29 cellular contexts compared by ENCODE assay signal in the genomic region with DNA sequence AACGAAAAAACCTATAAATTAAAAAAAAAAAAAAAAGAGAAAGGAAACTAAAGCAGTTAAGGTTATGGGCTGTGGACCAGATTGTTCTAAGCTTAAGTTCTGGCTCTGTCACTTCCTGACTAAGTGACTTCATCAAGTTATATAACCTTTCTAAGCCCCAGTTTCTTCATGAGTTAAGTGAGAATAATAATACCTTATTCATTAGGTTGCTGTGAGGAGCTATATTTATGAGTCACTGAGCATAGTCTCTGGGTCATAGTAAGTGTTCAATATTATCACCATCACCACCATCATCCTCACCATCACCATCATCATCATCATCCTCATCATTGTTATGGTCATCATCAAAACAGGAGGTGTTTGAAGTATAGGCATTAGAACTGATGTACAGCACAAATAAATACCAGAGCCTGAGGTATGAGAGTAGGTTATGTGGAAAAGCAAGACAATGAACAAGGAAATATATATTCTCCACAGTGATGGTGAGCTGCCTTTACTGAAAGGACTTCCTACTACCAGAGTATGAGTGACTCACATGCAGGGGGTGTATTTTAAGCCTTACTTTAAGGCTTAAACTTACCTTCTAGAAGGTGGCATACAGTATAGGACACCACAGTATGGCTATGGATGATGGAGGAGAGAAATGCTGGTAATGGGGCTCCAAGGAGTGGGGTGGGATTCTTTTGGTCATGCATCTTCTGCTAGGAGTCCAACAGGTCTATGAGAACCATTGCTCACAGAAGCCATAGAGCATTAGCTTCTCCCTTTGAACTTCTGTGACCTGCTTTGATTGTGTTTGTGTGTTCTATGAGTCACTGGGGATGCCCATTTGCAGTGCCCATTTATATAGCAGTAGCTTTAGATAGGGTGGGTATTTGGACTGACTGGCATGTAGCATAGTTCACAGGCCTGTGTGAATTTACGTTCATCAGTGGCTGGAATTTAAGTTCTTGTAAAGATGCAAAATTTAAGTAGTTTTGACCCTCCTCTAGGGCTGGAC.
A peak's percentile ranks its signal among the peaks of the same experiment; 100 is the strongest.
DNase-seq lines count a peak whose midpoint lies in the region; ATAC-seq, FAIRE-seq and TF ChIP-seq lines count a peak whose summit lies in the region.
"Had no signal": no experiment of that assay in that cellular context is flagged by ENCODE, and none has a peak within 500 bp of the region (broad histone marks: within the 10 kb centered on the region; RNA-seq: fewer than 3 reads in every experiment).

No MANE protein-coding gene starts in this region.

- H3K27me3 ChIP-seq in GM23248 (replicated peaks; ENCODE audit: insufficient read depth) (no peaks in the 10 kb centered on the region), keratinocyte (ENCODE audit: control insufficient read depth, extremely low read depth, insufficient read depth, low read length) (no peaks in the 10 kb centered on the region), H9 (ENCODE audit: insufficient read depth, low read length) (no peaks in the 10 kb centered on the region), testis (no peaks in the 10 kb centered on the region)
- H3K27me3 ChIP-seq: gastrocnemius medialis, ovary, SJSA1 had no signal

- H4K20me1 ChIP-seq in GM23248 (ENCODE audit: insufficient read depth): no peaks in the 10 kb centered on the region
- H4K20me1 ChIP-seq in keratinocyte (ENCODE audit: control insufficient read depth, extremely low read depth, insufficient read depth, low read length): no peaks in the 10 kb centered on the region
- H4K20me1 ChIP-seq in H9 (ENCODE audit: control insufficient read depth, insufficient read depth, insufficient read length): no peaks in the 10 kb centered on the region

- H3K4me1 Mint-ChIP-seq in H9: peaks cover 0 to 4% of the 10 kb centered on the region in 2 experiments; a peak in 1 of 4 replicates
- H3K4me1 Mint-ChIP-seq: immature natural killer cell; nephron; stimulated activated naive B cell treated with anti-CD40 and anti-IgM and Interleukin-4, amounts not matched to agents 10 μg/mL and 1 μg/mL and 100 μg/mL, for 72 hours had no signal

- H3K4me3 ChIP-seq in A549: no peak overlapping the region
- H3K4me3 ChIP-seq in GM23248: no peak overlapping the region
- H3K4me3 ChIP-seq in keratinocyte (ENCODE audit: control insufficient read depth in 2 of 3, extremely low read depth in 1 of 3, insufficient read depth in 2 of 3, low read depth in 1 of 3, low read length in 3 of 3): no peak overlapping the region
- H3K4me3 ChIP-seq in testis: no peak overlapping the region
- H3K4me3 ChIP-seq: gastrocnemius medialis, left ventricle myocardium inferior, ovary, SJSA1 had no signal

- no peak overlapping the region for H3K27ac Mint-ChIP-seq in H9
- H3K27ac Mint-ChIP-seq: activated naive CD8-positive, alpha-beta T cell; activated T-helper 2 cell treated with anti-CD3 and anti-CD28 coated beads, Interferon-gamma antibody, Interleukin-2, Interleukin-4, amounts not matched to agents 10 μg/mL and 5 μg/mL and 100 μg/mL, durations not matched to agents 14 hours and 24 hours and 36 hours; immature natural killer cell; nephron; stimulated activated naive B cell treated with anti-CD40 and anti-IgM and Interleukin-4, amounts not matched to agents 10 μg/mL and 1 μg/mL and 100 μg/mL, for 72 hours had no signal

- ATAC-seq in A549: peak; percentile 68 to 89
- no peak for ATAC-seq in GM18498 (IDR thresholded peaks at IDR 0.05; ENCODE audit: unreplicated experiment)
- ATAC-seq: gastrocnemius medialis, Panc1, right cardiac atrium had no signal

- H3K36me3 ChIP-seq in GM23248 (ENCODE audit: low read depth) (no peaks in the 10 kb centered on the region), keratinocyte (ENCODE audit: control insufficient read depth in 2 of 2, extremely low read depth in 1 of 2, insufficient read depth in 2 of 2, low read length in 2 of 2) (no peaks in the 10 kb centered on the region), testis (ENCODE audit: low read depth, missing control alignments) (no peaks in the 10 kb centered on the region)
- H3K36me3 ChIP-seq: gastrocnemius medialis, left ventricle myocardium inferior, ovary, SJSA1 had no signal

- H3F3A ChIP-seq in GM23248 (ENCODE audit: insufficient read depth): no peaks in the 10 kb centered on the region

- no peaks in the 10 kb centered on the region for H3K9me1 ChIP-seq in keratinocyte (ENCODE audit: control insufficient read depth, extremely low read depth, insufficient read depth, low read length)

- no peak for TF ChIP-seq EP300 in A549 (IDR thresholded peaks at IDR 0.05)

- TF ChIP-seq POLR2A in A549 (IDR thresholded peaks at IDR 0.05; ENCODE audit: low read length) (no peak), testis (IDR thresholded peaks at IDR 0.05) (no peak)

- H4K8ac ChIP-seq in H9 (replicated peaks; ENCODE audit: insufficient read length, low read depth, low read length): no peak overlapping the region

- H3K27ac ChIP-seq in A549: peak overlapping the region in 1 of 2 experiments; percentile 47; a peak in 1 of 6 replicates
- H3K27ac ChIP-seq in GM23248: no peak overlapping the region
- no peak overlapping the region for H3K27ac ChIP-seq in keratinocyte (ENCODE audit: control insufficient read depth, insufficient read depth, low read length)
- H3K27ac ChIP-seq in H9 (ENCODE audit: insufficient read length, low read depth, low read length): no peak overlapping the region
- H3K27ac ChIP-seq in testis: no peak overlapping the region
- H3K27ac ChIP-seq: gastrocnemius medialis, left ventricle myocardium inferior, ovary, SJSA1, VCaP had no signal

- dilution Hi-C loops in keratinocyte (cut with MboI; ENCODE audit: extremely low pct_ligation_motif_present, low sequenced_read_pairs): no loop called here

- no peak overlapping the region for H2BK120ac ChIP-seq in H9 (ENCODE audit: low read depth, low read length, poor library complexity, severe bottlenecking)

- FAIRE-seq in A549 (lab: Jason Lieb, UNC) (no peak), keratinocyte (lab: Jason Lieb, UNC) (peak; percentile 46)

- peak; percentile 19 to 60 for DNase-seq in A549 (ENCODE audit: low read depth in 1 of 2, low spot score in 1 of 2)
- peak; percentile 17 for DNase-seq in GM23248
- peak; percentile 99 for DNase-seq in SW480 (ENCODE audit: low spot score)
- no peak for DNase-seq in keratinocyte (ENCODE audit: low read depth, low spot score)
- no peak for DNase-seq in H9
- no peak for DNase-seq in middle frontal gyrus (ENCODE audit: extremely low spot score, low spot score)
- no peak for DNase-seq in testis
- DNase-seq: C1 segment of cervical spinal cord; cerebellar nuclear complex; EL; gastrocnemius medialis; hippocampal formation; immature natural killer cell; left ventricle myocardium inferior; midbrain; NCI-H1436; NCI-H510A; ovary; right cardiac atrium; stimulated activated CD4-positive, alpha-beta T cell treated with anti-CD3 and anti-CD28 coated beads, Interleukin-4, amount 100 ng/mL, for 1 hour; stimulated activated naive B cell treated with anti-CD40 and anti-IgM and Interleukin-4, amounts not matched to agents 10 μg/mL and 1 μg/mL and 100 μg/mL, for 72 hours; T-helper 2 cell had no signal

- H3K23me2 ChIP-seq in H9 (ENCODE audit: insufficient read length, low read depth, low read length, poor library complexity, severe bottlenecking): no peaks in the 10 kb centered on the region

- POLR2A ChIA-PET in A549 (lab: Yijun Ruan, JAX): interaction anchor here (0.7 kb wide), 1 partner anchor 9 kb away, joined by 4 read pairs; no protein-coding TSS in a partner anchor

- H3K27me3 Mint-ChIP-seq in H9 (ENCODE audit: low read depth): no peaks in the 10 kb centered on the region
- H3K27me3 Mint-ChIP-seq: activated naive CD8-positive, alpha-beta T cell; stimulated activated naive B cell treated with anti-CD40 and anti-IgM and Interleukin-4, amounts not matched to agents 10 μg/mL and 1 μg/mL and 100 μg/mL, for 72 hours had no signal

- H2BK20ac ChIP-seq in H9 (ENCODE audit: low read depth, low read length, poor library complexity, severe bottlenecking): no peak overlapping the region

- no peak overlapping the region for H2BK15ac ChIP-seq in H9 (ENCODE audit: low read depth, low read length)

- H3K9me2 ChIP-seq in GM23248 (ENCODE audit: insufficient read depth): no peaks in the 10 kb centered on the region

- intact Hi-C loops in testis (cut with DNase I; ENCODE audit: low total_unique reads): no loop called here

- no peaks in the 10 kb centered on the region for H3K79me1 ChIP-seq in H9 (ENCODE audit: insufficient read depth, low read depth, low read length, poor library complexity, severe bottlenecking)

- no peak for TF ChIP-seq RAD21 in A549 (conservative IDR thresholded peaks at IDR 0.05 in 1 of 2, IDR thresholded peaks at IDR 0.05 in 1 of 2)

- H3T11ph ChIP-seq in H9 (ENCODE audit: low read length): no peak overlapping the region

- H4K91ac ChIP-seq in H9 (ENCODE audit: insufficient read length, low read depth, low read length): no peak overlapping the region

- H2AFZ ChIP-seq in GM23248 (no peak overlapping the region), keratinocyte (ENCODE audit: control insufficient read depth, low read length) (no peak overlapping the region), H9 (ENCODE audit: low read length) (no peak overlapping the region)

- no peaks in the 10 kb centered on the region for H3K9me3 ChIP-seq in A549
- no peaks in the 10 kb centered on the region for H3K9me3 ChIP-seq in GM23248 (ENCODE audit: low read depth)
- no peaks in the 10 kb centered on the region for H3K9me3 ChIP-seq in keratinocyte (ENCODE audit: control insufficient read depth, low read depth, low read length)
- no peaks in the 10 kb centered on the region for H3K9me3 ChIP-seq in H9 (ENCODE audit: control insufficient read depth, low read depth, low read length)
- no peaks in the 10 kb centered on the region for H3K9me3 ChIP-seq in testis
- H3K9me3 ChIP-seq: gastrocnemius medialis, ovary, SJSA1 had no signal

- CTCF ChIA-PET in A549 (lab: Yijun Ruan, JAX): no interaction called here

- H2BK12ac ChIP-seq in H9 (ENCODE audit: insufficient read length, low read depth, low read length): no peak overlapping the region

- no peak overlapping the region for H4K5ac ChIP-seq in H9 (ENCODE audit: insufficient read length, low read depth, low read length)

- no peaks in the 10 kb centered on the region; a peak in 2 of 7 replicates for H3K36me3 Mint-ChIP-seq in H9 (ENCODE audit: insufficient read depth in 1 of 3, low read depth in 3 of 3)
- H3K36me3 Mint-ChIP-seq: activated naive CD8-positive, alpha-beta T cell; immature natural killer cell; stimulated activated naive B cell treated with anti-CD40 and anti-IgM and Interleukin-4, amounts not matched to agents 10 μg/mL and 1 μg/mL and 100 μg/mL, for 72 hours had no signal

- no peak overlapping the region for H2BK5ac ChIP-seq in H9 (ENCODE audit: insufficient read length, low read length)

- H3K18ac ChIP-seq in H9 (ENCODE audit: insufficient read length, low read depth, low read length): no peak overlapping the region

- H3K4me1 ChIP-seq in A549 (peaks cover 25% of the 10 kb centered on the region), GM23248 (ENCODE audit: insufficient read depth) (peaks cover 15% of the 10 kb centered on the region), keratinocyte (ENCODE audit: control insufficient read depth, extremely low read depth, insufficient read depth, low read length) (peaks cover 22% of the 10 kb centered on the region), H9 (ENCODE audit: insufficient read depth, low read length) (no peaks in the 10 kb centered on the region), testis (no peaks in the 10 kb centered on the region)
- H3K4me1 ChIP-seq: gastrocnemius medialis, left ventricle myocardium inferior had no signal

- H3K79me2 ChIP-seq in GM23248 (ENCODE audit: insufficient read depth) (no peaks in the 10 kb centered on the region), keratinocyte (ENCODE audit: control insufficient read depth, insufficient read depth, low read length) (no peaks in the 10 kb centered on the region), H9 (ENCODE audit: insufficient read depth, low read length) (no peaks in the 10 kb centered on the region)

- no peak overlapping the region for H3K23ac ChIP-seq in H9 (ENCODE audit: insufficient read length, low read depth, low read length)

- H3K9me3 Mint-ChIP-seq in H9: peaks cover 0 to 11% of the 10 kb centered on the region in 2 experiments; a peak in 3 of 5 replicates
- H3K9me3 Mint-ChIP-seq: activated T-helper 2 cell treated with anti-CD3 and anti-CD28 coated beads, Interferon-gamma antibody, Interleukin-2, Interleukin-4, amounts not matched to agents 10 μg/mL and 5 μg/mL and 100 μg/mL, durations not matched to agents 14 hours and 24 hours and 36 hours had no signal

- H3K9ac ChIP-seq in GM23248 (no peak overlapping the region), keratinocyte (ENCODE audit: control insufficient read depth, extremely low read depth, insufficient read depth, low read length) (no peak overlapping the region), H9 (ENCODE audit: extremely low read depth, insufficient read length, low read length) (no peak overlapping the region)

- H3K14ac ChIP-seq in H9 (ENCODE audit: insufficient read depth, low read length): no peak overlapping the region

- WGBS in A549 (ENCODE audit: missing lambda C conversion rate): 56% methylated on average over 2 of the region's 2 CpGs
- 73 to 84% methylated on average over 2 of the region's 2 CpGs for WGBS in GM23248 (ENCODE audit: low coverage in 1 of 2, low lambda C conversion rate in 2 of 2, missing lambda C conversion rate in 2 of 2), 2 experiments
- WGBS in H9 (ENCODE audit: extremely low coverage, insufficient read length, low lambda C conversion rate): no CpG with 5 or more reads among the region's 2 CpGs
- WGBS in testis, 2 donors: 56 to 65% methylated on average over 2 of the region's 2 CpGs

- no peak for TF ChIP-seq CTCF in A549 (IDR thresholded peaks at IDR 0.05)
- TF ChIP-seq CTCF in keratinocyte (optimal IDR thresholded peaks at IDR 0.05 in 1 of 3, IDR thresholded peaks at IDR 0.05 in 1 of 3, conservative IDR thresholded peaks at IDR 0.05 in 1 of 3; ENCODE audit: extremely low read depth in 1 of 3, insufficient read depth in 2 of 3, low read length in 3 of 3): no peak
- no peak for TF ChIP-seq CTCF in H9 (conservative IDR thresholded peaks at IDR 0.05)
- TF ChIP-seq CTCF in testis (IDR thresholded peaks at IDR 0.05): no peak

- H2AK5ac ChIP-seq in H9 (ENCODE audit: insufficient read length, low read length): no peak overlapping the region

- no peak overlapping the region for H3K56ac ChIP-seq in H9 (ENCODE audit: insufficient read length, low read depth, low read length)

- in situ Hi-C loops in GM23248 (cut with MboI): no loop called here

- peak overlapping the region; percentile 58 for H3K4me2 ChIP-seq in A549
- H3K4me2 ChIP-seq in GM23248 (ENCODE audit: unreplicated experiment): no peak overlapping the region
- no peak overlapping the region for H3K4me2 ChIP-seq in keratinocyte (ENCODE audit: control insufficient read depth, extremely low read depth, insufficient read depth, low read depth, low read length)
- H3K4me2 ChIP-seq in H9 (ENCODE audit: insufficient read depth, insufficient read length, low read length): no peak overlapping the region

- H3K4ac ChIP-seq in H9 (ENCODE audit: low read depth, low read length): no peak overlapping the region

- no peak overlapping the region for H3K4me3 Mint-ChIP-seq in H9
- H3K4me3 Mint-ChIP-seq: activated naive CD8-positive, alpha-beta T cell; immature natural killer cell; nephron; stimulated activated naive B cell treated with anti-CD40 and anti-IgM and Interleukin-4, amounts not matched to agents 10 μg/mL and 1 μg/mL and 100 μg/mL, for 72 hours had no signal

Comparison
In these comparisons a context has a peak if more than half of its experiments do, and no peak if none do; other contexts are left out.
1. DNase-seq: peak in A549 (2 of 2), GM23248 (single experiment) and SW480 (single experiment); none in keratinocyte (single experiment), H9 (single experiment), middle frontal gyrus (single experiment) and testis (single experiment).